Comparison of ENCODE assay signal across 9 cellular contexts in genomic region chr1:35886606-35887431, GRCh38. TPM values are rescaled to one million over a fixed set of nuclear protein-coding genes. Genes with fewer than 3 reads are reported as not detected.
A peak's percentile ranks its signal among the peaks of the same experiment; 100 is the strongest.
DNase-seq lines count a peak whose midpoint lies in the region; ATAC-seq and TF ChIP-seq lines count a peak whose summit lies in the region.
"Had no signal": no experiment of that assay in that cellular context is flagged by ENCODE, and none has a peak within 500 bp of the region (broad histone marks: within the 10 kb centered on the region; RNA-seq: fewer than 3 reads in every experiment).

No MANE protein-coding gene starts in this region.

- peaks cover 5% of the 10 kb centered on the region for H3K27me3 ChIP-seq in iPS-15b (ENCODE audit: control insufficient read depth, insufficient read depth, low read length)
- H3K27me3 ChIP-seq in right cardiac atrium (ENCODE audit: control insufficient read depth, insufficient read depth), result no peaks in the 10 kb centered on the region

- no peak overlapping the region for H3K27ac ChIP-seq in right cardiac atrium (ENCODE audit: low read length)

- no peaks in the 10 kb centered on the region for H3K9me3 ChIP-seq in iPS-15b (ENCODE audit: control insufficient read depth, insufficient read depth, low read length)
- no peaks in the 10 kb centered on the region for H3K9me3 ChIP-seq in right cardiac atrium (ENCODE audit: control insufficient read depth, low read length)

- intact Hi-C loops in right cardiac atrium (cut with DNase I), result no loop called here

- H3K4me3 ChIP-seq in GM12865 (ENCODE audit: low read depth, low read length) (no peak overlapping the region), iPS-15b (ENCODE audit: low read depth, low read length) (peak overlapping the region; percentile 47), right cardiac atrium (ENCODE audit: low read length) (no peak overlapping the region)

- ATAC-seq in HG03432 (IDR thresholded peaks at IDR 0.05; ENCODE audit: unreplicated experiment), result no peak
- ATAC-seq in right cardiac atrium, result no peak

- H3K36me3 ChIP-seq in iPS-15b (ENCODE audit: control insufficient read depth, insufficient read depth, low read length), result peaks cover 8% of the 10 kb centered on the region

- 36% methylated on average over 3 of the region's 3 CpGs for WGBS in right cardiac atrium

- TF ChIP-seq CTCF in GM12865 (IDR thresholded peaks at IDR 0.05; ENCODE audit: insufficient read depth, low read depth, low read length, missing control alignments), result no peak

- no peak overlapping the region for H3K9ac ChIP-seq in iPS-15b (ENCODE audit: low read depth, low read length)

- peak; percentile 10 to 16 for DNase-seq in AML-193 (lab: John Stamatoyannopoulos, UW)
- DNase-seq in GM12865 (ENCODE audit: low read depth), result peak; percentile 28
- DNase-seq in SKM-1 (lab: John Stamatoyannopoulos, UW; ENCODE audit: unreplicated experiment), result peak; percentile 63
- DNase-seq in right cardiac atrium, result no peak
- no peak for DNase-seq in NCI-H1694 (lab: John Stamatoyannopoulos, UW)
- DNase-seq in activated CD4-positive, CD25-positive, alpha-beta regulatory T cell (lab: John Stamatoyannopoulos, UW), result no peak
- DNase-seq: activated naive CD4-positive, alpha-beta T cell treated with anti-CD3 and anti-CD28 coated beads, Interleukin-2, amount 10 ng/mL, durations not matched to agents 7 days and 5 days had no signal

- peaks cover 34% of the 10 kb centered on the region for H3K4me1 ChIP-seq in iPS-15b (ENCODE audit: control insufficient read depth, insufficient read depth, low read length)
- peaks cover 13% of the 10 kb centered on the region for H3K4me1 ChIP-seq in right cardiac atrium (ENCODE audit: control insufficient read depth, insufficient read depth, low read length)

RNA-seq across cellular contexts. Expression of gene AGO1, which starts 3.8 kb away (rescaled TPM):
- 10 to 100 TPM; 26.9 to 35.4 (median 29.8) TPM for total RNA-seq in right cardiac atrium
- 4.9 TPM for polyA plus RNA-seq in right cardiac atrium

RNA-seq across cellular contexts. Expression of gene AGO3, which starts 44.1 kb away (rescaled TPM):
- total RNA-seq in right cardiac atrium, result 10 to 100 TPM; 17.7 to 24.1 (median 20.2) TPM
- polyA plus RNA-seq in right cardiac atrium, result 3.8 TPM

Comparison
In these comparisons a context has a peak if more than half of its experiments do, and no peak if none do; other contexts are left out.
1. DNase-seq: peak in AML-193 (2 of 2), GM12865 (single experiment) and SKM-1 (single experiment); none in right cardiac atrium (0 of 3), NCI-H1694 (single experiment) and activated CD4-positive, CD25-positive, alpha-beta regulatory T cell (0 of 4).